ENCODE assay signal across 12 cellular contexts in genomic region chr20:58452667-58453255, GRCh38.
"Had no signal": no experiment of that assay in that cellular context is flagged by ENCODE, and none has a peak within 500 bp of the region (broad histone marks: within the 10 kb centered on the region; RNA-seq: fewer than 3 reads in every experiment).

No MANE protein-coding gene starts in this region.

- H3K9me3 Mint-ChIP-seq: activated T-helper 1 cell treated with anti-CD3 and anti-CD28 coated beads, Interleukin-12 subunit alpha, Interleukin-12 subunit beta, Interleukin-2, Interleukin-4 antibody, amounts not matched to agents 30 ng/mL and 10 ng/mL and 1 ng/mL, durations not matched to agents 14 hours and 24 hours and 36 hours had no signal

- DNase-seq: activated CD4-positive, alpha-beta T cell treated with anti-CD3 and anti-CD28 coated beads, Interleukin-2, amount 10 ng/mL, durations not matched to agents 7 days and 5 days; activated CD8-positive, alpha-beta memory T cell treated with anti-CD3 and anti-CD28 coated beads, Interleukin-2, amount 50 U/mL, for 48 hours; dorsolateral prefrontal cortex; left lung; mammary epithelial cell; naive B cell; stimulated activated CD4-positive, alpha-beta T cell treated with anti-CD3 and anti-CD28 coated beads, Interleukin-4, amount 100 ng/mL, for 1 hour; stimulated activated naive CD4-positive, alpha-beta T cell treated with Interleukin-2 at 50 U/mL for 16 hours; T-helper 17 cell had no signal

- H3K27me3 ChIP-seq: dorsolateral prefrontal cortex, left lung, suprapubic skin had no signal

- H3K27ac ChIP-seq: dorsolateral prefrontal cortex, left lung, suprapubic skin had no signal

- H3K4me1 ChIP-seq: left lung, suprapubic skin had no signal

- H3K27me3 Mint-ChIP-seq: activated CD4-positive, alpha-beta T cell treated with anti-CD3 and anti-CD28 coated beads, Interleukin-2, amount 10 ng/mL, durations not matched to agents 7 days and 5 days; naive B cell; T-helper 17 cell; type B pancreatic cell had no signal

- H3K4me3 Mint-ChIP-seq: activated CD4-positive, alpha-beta T cell treated with anti-CD3 and anti-CD28 coated beads, Interleukin-2, amount 10 ng/mL, durations not matched to agents 7 days and 5 days; activated T-helper 1 cell treated with anti-CD3 and anti-CD28 coated beads, Interleukin-12 subunit alpha, Interleukin-12 subunit beta, Interleukin-2, Interleukin-4 antibody, amounts not matched to agents 30 ng/mL and 10 ng/mL and 1 ng/mL, durations not matched to agents 14 hours and 24 hours and 36 hours; naive B cell; T-helper 17 cell; type B pancreatic cell had no signal

- H3K27ac Mint-ChIP-seq: activated CD4-positive, alpha-beta T cell treated with anti-CD3 and anti-CD28 coated beads, Interleukin-2, amount 10 ng/mL, durations not matched to agents 7 days and 5 days; activated T-helper 1 cell treated with anti-CD3 and anti-CD28 coated beads, Interleukin-12 subunit alpha, Interleukin-12 subunit beta, Interleukin-2, Interleukin-4 antibody, amounts not matched to agents 30 ng/mL and 10 ng/mL and 1 ng/mL, durations not matched to agents 14 hours and 24 hours and 36 hours; naive B cell; T-helper 17 cell; type B pancreatic cell had no signal

- H3K4me3 ChIP-seq: dorsolateral prefrontal cortex, left lung, suprapubic skin had no signal

- H3K9me3 ChIP-seq: suprapubic skin had no signal

- H3K4me1 Mint-ChIP-seq: activated CD4-positive, alpha-beta T cell treated with anti-CD3 and anti-CD28 coated beads, Interleukin-2, amount 10 ng/mL, durations not matched to agents 7 days and 5 days; T-helper 17 cell had no signal
